ENCODE assay signal across 14 cellular contexts in the genomic region with DNA sequence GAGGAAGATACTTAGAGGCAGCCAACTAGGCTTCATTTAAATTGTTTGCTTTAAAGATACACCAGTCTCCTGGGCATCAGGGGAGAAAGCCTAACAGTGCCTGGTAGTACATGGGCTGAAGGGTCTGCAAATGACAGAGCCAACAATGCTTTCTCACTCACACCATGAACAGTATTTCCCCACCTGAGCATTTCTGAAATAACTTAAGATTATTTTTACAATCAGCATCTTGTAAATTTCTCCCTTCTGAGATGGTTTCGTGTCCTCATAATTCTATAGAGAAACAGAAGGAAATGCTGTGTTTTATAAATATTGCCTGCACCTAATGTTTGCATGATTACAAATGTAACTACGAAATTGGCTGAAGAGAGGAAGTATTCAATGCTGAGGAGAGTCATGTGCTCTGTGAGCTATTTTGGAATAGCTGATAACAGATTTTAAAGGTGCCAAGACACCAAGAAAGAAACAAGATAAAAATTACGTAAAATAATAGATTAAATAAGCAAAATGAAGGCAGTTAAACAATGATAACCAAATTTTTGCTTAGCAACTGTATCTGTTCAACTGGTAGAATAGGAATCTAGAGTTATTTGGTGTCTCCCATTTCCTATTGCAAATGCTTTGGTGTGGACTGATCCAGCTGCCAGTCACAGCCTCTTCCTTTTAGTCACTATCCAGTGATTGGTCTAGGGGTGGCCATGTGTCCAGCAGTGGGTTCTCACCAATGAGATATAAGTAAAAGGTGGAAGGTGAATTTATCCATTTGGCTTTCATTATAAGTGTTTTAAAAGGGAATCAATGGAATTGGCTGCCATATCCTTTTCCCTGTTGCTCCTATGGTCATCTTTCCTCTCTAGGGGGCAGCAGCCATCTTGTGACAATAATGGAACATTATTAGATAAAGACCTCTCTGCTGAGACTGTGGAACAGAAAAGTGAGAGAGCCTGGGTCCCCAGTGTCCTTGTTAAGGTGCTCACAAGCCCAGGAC.
DNase-seq lines count a peak whose midpoint lies in the region; ATAC-seq and TF ChIP-seq lines count a peak whose summit lies in the region.
"Had no signal": no experiment of that assay in that cellular context is flagged by ENCODE, and none has a peak within 500 bp of the region (broad histone marks: within the 10 kb centered on the region; RNA-seq: fewer than 3 reads in every experiment).

No MANE protein-coding gene starts in this region.

- H3K9me2 ChIP-seq in PC-3 (replicated peaks; ENCODE audit: low read length) = no peaks in the 10 kb centered on the region

- no peaks in the 10 kb centered on the region for H3K4me1 Mint-ChIP-seq in H9

- no peak overlapping the region for H3T11ph ChIP-seq in H9 (ENCODE audit: low read length)

- H4K5ac ChIP-seq in H9 (ENCODE audit: insufficient read length, low read depth, low read length) = no peak overlapping the region

- no peak overlapping the region for H3K18ac ChIP-seq in H9 (ENCODE audit: insufficient read length, low read depth, low read length)

- H3K23me2 ChIP-seq in H9 (ENCODE audit: insufficient read length, low read depth, low read length, poor library complexity, severe bottlenecking) = no peaks in the 10 kb centered on the region

- H3K9me3 Mint-ChIP-seq in H9 = no peaks in the 10 kb centered on the region
- H3K9me3 Mint-ChIP-seq: T-helper 1 cell treated with Interleukin-12 subunit alpha and Interleukin-12 subunit beta and Interleukin-4 antibody, amounts not matched to agents 30 μg/mL and 1 μg/mL, for 36 hours had no signal

- no peak overlapping the region for H4K91ac ChIP-seq in H9 (ENCODE audit: insufficient read length, low read depth, low read length)

- H4K20me1 ChIP-seq in H9 (ENCODE audit: control insufficient read depth, insufficient read depth, insufficient read length) (no peaks in the 10 kb centered on the region), PC-3 (ENCODE audit: low read length) (no peaks in the 10 kb centered on the region)

- H3F3A ChIP-seq in PC-3 (ENCODE audit: low read length, unreplicated experiment) = no peaks in the 10 kb centered on the region

- no peak overlapping the region for H2BK15ac ChIP-seq in H9 (ENCODE audit: low read depth, low read length)

- H3K27ac ChIP-seq in H9 (ENCODE audit: insufficient read length, low read depth, low read length) = no peak overlapping the region
- no peak overlapping the region for H3K27ac ChIP-seq in PC-3 (ENCODE audit: low read length)
- H3K27ac ChIP-seq in esophagus squamous epithelium = no peak overlapping the region

- H3K4ac ChIP-seq in H9 (ENCODE audit: low read depth, low read length) = no peak overlapping the region

- CTCF ChIA-PET in AG04449 (lab: Yijun Ruan, JAX) (interaction anchor here (1.1 to 3.9 kb wide), 7 partner anchors 11 to 536 kb away, joined by 3 to 36 read pairs (median 5); no protein-coding TSS in a partner anchor), PC-3 (lab: Charles Lee) (no interaction called here)

- no peak overlapping the region for H3K56ac ChIP-seq in H9 (ENCODE audit: insufficient read length, low read depth, low read length)

- no peaks in the 10 kb centered on the region for H3K27me3 Mint-ChIP-seq in H9 (ENCODE audit: low read depth)

- H3K14ac ChIP-seq in H9 (ENCODE audit: insufficient read depth, low read length) = no peak overlapping the region

- H2BK5ac ChIP-seq in H9 (ENCODE audit: insufficient read length, low read length) = no peak overlapping the region

- no peak overlapping the region for H3K4me3 ChIP-seq in AG04449 (ENCODE audit: low read depth, low read length)
- H3K4me3 ChIP-seq in PC-3 (ENCODE audit: low read length) = no peak overlapping the region
- H3K4me3 ChIP-seq in foreskin fibroblast (ENCODE audit: low read depth in 1 of 2, low read length in 2 of 2) = no peak overlapping the region
- no peak overlapping the region for H3K4me3 ChIP-seq in esophagus squamous epithelium
- H3K4me3 ChIP-seq: mucosa of descending colon had no signal

- no peak overlapping the region for H3K23ac ChIP-seq in H9 (ENCODE audit: insufficient read length, low read depth, low read length)

- H3K9me3 ChIP-seq in H9 (ENCODE audit: control insufficient read depth, low read depth, low read length) (no peaks in the 10 kb centered on the region), PC-3 (ENCODE audit: low read length) (no peaks in the 10 kb centered on the region), esophagus squamous epithelium (no peaks in the 10 kb centered on the region)
- H3K9me3 ChIP-seq: mucosa of descending colon had no signal

- POLR2A ChIA-PET in AG04449 (lab: Yijun Ruan, JAX) (no interaction called here), PC-3 (lab: Charles Lee; ENCODE audit: unreplicated experiment) (no interaction called here)

- no peaks in the 10 kb centered on the region for H3K36me3 Mint-ChIP-seq in H9 (ENCODE audit: insufficient read depth in 1 of 3, low read depth in 3 of 3)

- no peak for TF ChIP-seq POLR2A in esophagus squamous epithelium (IDR thresholded peaks at IDR 0.05)

- ATAC-seq in PC-3 (peak; percentile 31; the same call in 1 of the 2 replicates), HG03045 (IDR thresholded peaks at IDR 0.05; ENCODE audit: unreplicated experiment) (no peak)
- ATAC-seq: mucosa of descending colon had no signal

- H2BK120ac ChIP-seq in H9 (ENCODE audit: low read depth, low read length, poor library complexity, severe bottlenecking) = no peak overlapping the region

- WGBS in H9 (ENCODE audit: extremely low coverage, insufficient read length, low lambda C conversion rate) = no CpG with 5 or more reads among the region's 3 CpGs
- WGBS in esophagus squamous epithelium, 2 donors = 37 to 50% methylated on average over 3 of the region's 3 CpGs

- no TSS peak for BruUV-seq in PC-3 (replicated peaks; lab: Mats Ljungman, UMichigan)

- TF ChIP-seq CTCF in AG04449 (IDR thresholded peaks at IDR 0.05; ENCODE audit: insufficient read depth, low read length, missing control alignments) = peak; percentile 20
- peak; percentile 51 for TF ChIP-seq CTCF in H9 (conservative IDR thresholded peaks at IDR 0.05)
- peak; percentile 57 for TF ChIP-seq CTCF in PC-3 (conservative IDR thresholded peaks at IDR 0.05; ENCODE audit: low read depth, low read length)
- TF ChIP-seq CTCF in foreskin fibroblast (IDR thresholded peaks at IDR 0.05; ENCODE audit: low read depth, low read length) = peak; percentile 33
- no peak for TF ChIP-seq CTCF in esophagus squamous epithelium (IDR thresholded peaks at IDR 0.05)

- H3K79me1 ChIP-seq in H9 (ENCODE audit: insufficient read depth, low read depth, low read length, poor library complexity, severe bottlenecking) = no peaks in the 10 kb centered on the region

- no peak overlapping the region for H2AK5ac ChIP-seq in H9 (ENCODE audit: insufficient read length, low read length)

- no peaks in the 10 kb centered on the region for H3K4me1 ChIP-seq in H9 (ENCODE audit: insufficient read depth, low read length)
- H3K4me1 ChIP-seq in PC-3 (ENCODE audit: insufficient read depth, low read length) = no peaks in the 10 kb centered on the region
- H3K4me1 ChIP-seq in esophagus squamous epithelium = no peaks in the 10 kb centered on the region

- no peak overlapping the region for H3K4me3 Mint-ChIP-seq in H9
- H3K4me3 Mint-ChIP-seq: T-helper 1 cell treated with Interleukin-12 subunit alpha and Interleukin-12 subunit beta and Interleukin-4 antibody, amounts not matched to agents 30 μg/mL and 1 μg/mL, for 36 hours had no signal

- DNase-seq in AG04449 (ENCODE audit: low read depth, low spot score) (no peak), H9 (no peak), PC-3 (peak; percentile 37), foreskin fibroblast (peak in 1 of 2 donors; percentile 40), hypothalamus (lab: John Stamatoyannopoulos, UW) (no peak), CD1c-positive myeloid dendritic cell (ENCODE audit: extremely low spot score) (no peak), esophagus squamous epithelium (lab: John Stamatoyannopoulos, UW) (no peak)
- DNase-seq: activated effector memory CD4-positive, alpha-beta T cell treated with anti-CD3 and anti-CD28 coated beads, Interleukin-2, amount 50 U/mL, for 16 hours; DMS79 treated with DMSO at 0.1 percent for 48 hours; effector memory CD4-positive, alpha-beta T cell; mucosa of descending colon; NCI-H1436 treated with DMSO at 0.1 percent for 48 hours had no signal

- no peak overlapping the region for H2BK20ac ChIP-seq in H9 (ENCODE audit: low read depth, low read length, poor library complexity, severe bottlenecking)

- H3K36me3 ChIP-seq in PC-3 (ENCODE audit: low read depth, low read length) = no peaks in the 10 kb centered on the region
- H3K36me3 ChIP-seq in esophagus squamous epithelium = no peaks in the 10 kb centered on the region

- H3K4me2 ChIP-seq in H9 (ENCODE audit: insufficient read depth, insufficient read length, low read length) = no peak overlapping the region
- H3K4me2 ChIP-seq in PC-3 (ENCODE audit: low read length) = no peak overlapping the region

- intact Hi-C loops in PC-3 (cut with micrococcal nuclease) (no loop called here), esophagus squamous epithelium (cut with DNase I) (no loop called here)

- H3K27ac Mint-ChIP-seq in H9 = no peak overlapping the region
- H3K27ac Mint-ChIP-seq: T-helper 1 cell treated with Interleukin-12 subunit alpha and Interleukin-12 subunit beta and Interleukin-4 antibody, amounts not matched to agents 30 μg/mL and 1 μg/mL, for 36 hours had no signal

- no peak overlapping the region for H3K9ac ChIP-seq in H9 (ENCODE audit: extremely low read depth, insufficient read length, low read length)
- H3K9ac ChIP-seq in PC-3 (ENCODE audit: low read length) = no peak overlapping the region

- H2BK12ac ChIP-seq in H9 (ENCODE audit: insufficient read length, low read depth, low read length) = no peak overlapping the region

- no peak overlapping the region for H4K8ac ChIP-seq in H9 (replicated peaks; ENCODE audit: insufficient read length, low read depth, low read length)

- H2AFZ ChIP-seq in H9 (ENCODE audit: low read length) (no peak overlapping the region), PC-3 (ENCODE audit: low read length) (0 out of 2 replicates have a peak overlapping the region, but pooled peaks have one; percentile 41)

- H3K79me2 ChIP-seq in H9 (ENCODE audit: insufficient read depth, low read length) (no peaks in the 10 kb centered on the region), PC-3 (ENCODE audit: low read length) (no peaks in the 10 kb centered on the region)

- H3K27me3 ChIP-seq in H9 (ENCODE audit: insufficient read depth, low read length) = no peaks in the 10 kb centered on the region
- no peaks in the 10 kb centered on the region for H3K27me3 ChIP-seq in PC-3 (ENCODE audit: low read length)
- no peaks in the 10 kb centered on the region for H3K27me3 ChIP-seq in esophagus squamous epithelium

Comparison
In these comparisons a context has a peak if more than half of its experiments do, and no peak if none do; other contexts are left out.
1. CTCF ChIP-seq: peak in AG04449 (single experiment), H9 (single experiment), PC-3 (single experiment) and foreskin fibroblast (single experiment); none in esophagus squamous epithelium (0 of 6).